In genomic region chr17:78127240-78127887, GRCh38 we compare ENCODE assay signal across 9 cellular contexts. TPM values are rescaled to one million over a fixed set of nuclear protein-coding genes. Genes with fewer than 3 reads are reported as not detected.
A peak's percentile ranks its signal among the peaks of the same experiment; 100 is the strongest.
DNase-seq lines count a peak whose midpoint lies in the region; ATAC-seq and TF ChIP-seq lines count a peak whose summit lies in the region.
"Had no signal": no experiment of that assay in that cellular context is flagged by ENCODE, and none has a peak within 500 bp of the region (broad histone marks: within the 10 kb centered on the region; RNA-seq: fewer than 3 reads in every experiment).

No MANE protein-coding gene starts in this region.

- POLR2A ChIA-PET in activated naive CD8-positive, alpha-beta T cell treated with anti-CD3 and anti-CD28 coated beads, Interleukin-2, amount 10 ng/mL, durations not matched to agents 7 days and 5 days (lab: Charles Lee), result interaction anchor here (0.7 to 13.9 kb wide), 11 partner anchors 9 to 682 kb away, joined by 3 to 380 read pairs (median 5); no protein-coding TSS in a partner anchor

- DNase-seq in GM12865 (ENCODE audit: low read depth) (peak; percentile 89), hepatic stellate cell (ENCODE audit: low spot score) (peak; percentile 51), putamen (ENCODE audit: low spot score) (peak; percentile 95), cerebellum (ENCODE audit: low spot score) (no peak)
- DNase-seq in activated naive CD8-positive, alpha-beta T cell treated with anti-CD3 and anti-CD28 coated beads, Interleukin-2, amount 10 ng/mL, durations not matched to agents 7 days and 5 days, result peak; percentile 79
- DNase-seq: IMR-90 had no signal

- peak; percentile 35 for ATAC-seq in activated naive CD8-positive, alpha-beta T cell treated with anti-CD3 and anti-CD28 coated beads, Interleukin-2, amount 10 ng/mL, durations not matched to agents 7 days and 5 days (ENCODE audit: low read depth)
- ATAC-seq in HG02870 (IDR thresholded peaks at IDR 0.05; ENCODE audit: unreplicated experiment) (no peak), HG03565 (IDR thresholded peaks at IDR 0.05; ENCODE audit: unreplicated experiment) (no peak)

- peaks cover 37% of the 10 kb centered on the region for H3K4me1 Mint-ChIP-seq in activated naive CD8-positive, alpha-beta T cell treated with anti-CD3 and anti-CD28 coated beads, Interleukin-2, amount 10 ng/mL, durations not matched to agents 7 days and 5 days

- peak overlapping the region; percentile 91 for H3K27ac Mint-ChIP-seq in activated naive CD8-positive, alpha-beta T cell treated with anti-CD3 and anti-CD28 coated beads, Interleukin-2, amount 10 ng/mL, durations not matched to agents 7 days and 5 days

- no peak for TF ChIP-seq CTCF in GM12865 (IDR thresholded peaks at IDR 0.05; ENCODE audit: insufficient read depth, low read depth, low read length, missing control alignments)

- no peaks in the 10 kb centered on the region for H3K9me3 Mint-ChIP-seq in activated naive CD8-positive, alpha-beta T cell treated with anti-CD3 and anti-CD28 coated beads, Interleukin-2, amount 10 ng/mL, durations not matched to agents 7 days and 5 days

- H3K36me3 Mint-ChIP-seq in activated naive CD8-positive, alpha-beta T cell treated with anti-CD3 and anti-CD28 coated beads, Interleukin-2, amount 10 ng/mL, durations not matched to agents 7 days and 5 days, result peaks cover 37% of the 10 kb centered on the region

- H3K4me3 Mint-ChIP-seq in activated naive CD8-positive, alpha-beta T cell treated with anti-CD3 and anti-CD28 coated beads, Interleukin-2, amount 10 ng/mL, durations not matched to agents 7 days and 5 days, result peak overlapping the region; percentile 93

- no peaks in the 10 kb centered on the region for H3K27me3 Mint-ChIP-seq in activated naive CD8-positive, alpha-beta T cell treated with anti-CD3 and anti-CD28 coated beads, Interleukin-2, amount 10 ng/mL, durations not matched to agents 7 days and 5 days

- peak overlapping the region; percentile 87 for H3K4me3 ChIP-seq in GM12865 (ENCODE audit: low read depth, low read length)

TF ChIP-seq in PFSK-1, 5 proteins besides CTCF, POLR2A, EP300 and RAD21:
- TF ChIP-seq, protein P1, sequence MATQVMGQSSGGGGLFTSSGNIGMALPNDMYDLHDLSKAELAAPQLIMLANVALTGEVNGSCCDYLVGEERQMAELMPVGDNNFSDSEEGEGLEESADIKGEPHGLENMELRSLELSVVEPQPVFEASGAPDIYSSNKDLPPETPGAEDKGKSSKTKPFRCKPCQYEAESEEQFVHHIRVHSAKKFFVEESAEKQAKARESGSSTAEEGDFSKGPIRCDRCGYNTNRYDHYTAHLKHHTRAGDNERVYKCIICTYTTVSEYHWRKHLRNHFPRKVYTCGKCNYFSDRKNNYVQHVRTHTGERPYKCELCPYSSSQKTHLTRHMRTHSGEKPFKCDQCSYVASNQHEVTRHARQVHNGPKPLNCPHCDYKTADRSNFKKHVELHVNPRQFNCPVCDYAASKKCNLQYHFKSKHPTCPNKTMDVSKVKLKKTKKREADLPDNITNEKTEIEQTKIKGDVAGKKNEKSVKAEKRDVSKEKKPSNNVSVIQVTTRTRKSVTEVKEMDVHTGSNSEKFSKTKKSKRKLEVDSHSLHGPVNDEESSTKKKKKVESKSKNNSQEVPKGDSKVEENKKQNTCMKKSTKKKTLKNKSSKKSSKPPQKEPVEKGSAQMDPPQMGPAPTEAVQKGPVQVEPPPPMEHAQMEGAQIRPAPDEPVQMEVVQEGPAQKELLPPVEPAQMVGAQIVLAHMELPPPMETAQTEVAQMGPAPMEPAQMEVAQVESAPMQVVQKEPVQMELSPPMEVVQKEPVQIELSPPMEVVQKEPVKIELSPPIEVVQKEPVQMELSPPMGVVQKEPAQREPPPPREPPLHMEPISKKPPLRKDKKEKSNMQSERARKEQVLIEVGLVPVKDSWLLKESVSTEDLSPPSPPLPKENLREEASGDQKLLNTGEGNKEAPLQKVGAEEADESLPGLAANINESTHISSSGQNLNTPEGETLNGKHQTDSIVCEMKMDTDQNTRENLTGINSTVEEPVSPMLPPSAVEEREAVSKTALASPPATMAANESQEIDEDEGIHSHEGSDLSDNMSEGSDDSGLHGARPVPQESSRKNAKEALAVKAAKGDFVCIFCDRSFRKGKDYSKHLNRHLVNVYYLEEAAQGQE (IDR thresholded peaks at IDR 0.05; ENCODE audit: insufficient read depth in 1 of 2, low read depth in 2 of 2, low read length in 2 of 2), result peak; percentile 32 to 75; a peak in 1 of 4 replicates
- peak; percentile 59; the same call in 1 of the 2 replicates for TF ChIP-seq SIN3A (IDR thresholded peaks at IDR 0.05; ENCODE audit: borderline replicate concordance, insufficient read depth, low read length)
- peak; percentile 70 for TF ChIP-seq POLR2AphosphoS5 (IDR thresholded peaks at IDR 0.05; ENCODE audit: low read depth, low read length)
- peak; percentile 82; the same call in 1 of the 2 replicates for TF ChIP-seq TAF1 (IDR thresholded peaks at IDR 0.05; ENCODE audit: borderline replicate concordance, insufficient read depth, low read length)
- TF ChIP-seq FOXP2 (optimal IDR thresholded peaks at IDR 0.05; ENCODE audit: borderline replicate concordance, extremely low read depth, extremely low read length, insufficient read depth), result peak; percentile 64
TF ChIP-seq in PFSK-1: peak in this region for 5.

RNA-seq across cellular contexts. Expression of gene TMC6, which starts 1.2 kb away (rescaled TPM):
- 199 TPM for polyA plus RNA-seq in PFSK-1 (2012; ENCODE audit: insufficient read length, low read depth)
- total RNA-seq in activated naive CD8-positive, alpha-beta T cell treated with anti-CD3 and anti-CD28 coated beads, Interleukin-2, amount 10 ng/mL, durations not matched to agents 7 days and 5 days, result 100 to 1,000 TPM; 638 to 646 TPM
- 6.2 TPM for total RNA-seq in cerebellum
- total RNA-seq: IMR-90 had no signal

RNA-seq across cellular contexts. Expression of gene TMC8, which starts 3.2 kb away (rescaled TPM):
- polyA plus RNA-seq in PFSK-1 (2012; ENCODE audit: insufficient read length, low read depth), result 0.85 TPM
- total RNA-seq in activated naive CD8-positive, alpha-beta T cell treated with anti-CD3 and anti-CD28 coated beads, Interleukin-2, amount 10 ng/mL, durations not matched to agents 7 days and 5 days, result 100 to 1,000 TPM; 336 to 340 TPM
- total RNA-seq in cerebellum, result 1.6 TPM
- total RNA-seq: IMR-90 had no signal
- polyA plus RNA-seq: IMR-90 had no signal

RNA-seq across cellular contexts. Expression of gene C17orf99, which starts 18.8 kb away (rescaled TPM):
- not detected for polyA plus RNA-seq in PFSK-1 (2012; ENCODE audit: insufficient read length, low read depth)
- total RNA-seq in activated naive CD8-positive, alpha-beta T cell treated with anti-CD3 and anti-CD28 coated beads, Interleukin-2, amount 10 ng/mL, durations not matched to agents 7 days and 5 days, result not detected
- total RNA-seq in cerebellum, result 0.09 TPM
- total RNA-seq: IMR-90 had no signal
- polyA plus RNA-seq: IMR-90 had no signal

RNA-seq across cellular contexts. Expression of gene SYNGR2, which starts 41.0 kb away (rescaled TPM):
- 88.3 TPM for polyA plus RNA-seq in PFSK-1 (2012; ENCODE audit: insufficient read length, low read depth)
- 10 to 100 TPM; 43.2 to 50.5 TPM for total RNA-seq in activated naive CD8-positive, alpha-beta T cell treated with anti-CD3 and anti-CD28 coated beads, Interleukin-2, amount 10 ng/mL, durations not matched to agents 7 days and 5 days
- 6.5 TPM for total RNA-seq in cerebellum

RNA-seq across cellular contexts. Expression of gene TK1, which starts 59.5 kb away (rescaled TPM):
- 74.2 TPM for polyA plus RNA-seq in PFSK-1 (2012; ENCODE audit: insufficient read length, low read depth)
- 10 to 100 TPM; 93.1 to 97.8 TPM for total RNA-seq in activated naive CD8-positive, alpha-beta T cell treated with anti-CD3 and anti-CD28 coated beads, Interleukin-2, amount 10 ng/mL, durations not matched to agents 7 days and 5 days
- total RNA-seq in cerebellum, result 9.6 TPM

Comparison
In these comparisons a context has a peak if more than half of its experiments do, and no peak if none do; other contexts are left out.
1. RNA of gene TMC6, which starts 1.2 kb away (total RNA-seq): 638 to 646 TPM in activated naive CD8-positive, alpha-beta T cell treated with anti-CD3 and anti-CD28 coated beads, Interleukin-2, amount 10 ng/mL, durations not matched to agents 7 days and 5 days; 6.2 TPM in cerebellum (single experiment); every median in the first group is over 10 times any median in the second.
2. RNA of gene TMC8, which starts 3.2 kb away (total RNA-seq): 336 to 340 TPM in activated naive CD8-positive, alpha-beta T cell treated with anti-CD3 and anti-CD28 coated beads, Interleukin-2, amount 10 ng/mL, durations not matched to agents 7 days and 5 days; 1.6 TPM in cerebellum (single experiment); every median in the first group is over 100 times any median in the second.